1 cellular context compared by ENCODE assay signal in the genomic region with DNA sequence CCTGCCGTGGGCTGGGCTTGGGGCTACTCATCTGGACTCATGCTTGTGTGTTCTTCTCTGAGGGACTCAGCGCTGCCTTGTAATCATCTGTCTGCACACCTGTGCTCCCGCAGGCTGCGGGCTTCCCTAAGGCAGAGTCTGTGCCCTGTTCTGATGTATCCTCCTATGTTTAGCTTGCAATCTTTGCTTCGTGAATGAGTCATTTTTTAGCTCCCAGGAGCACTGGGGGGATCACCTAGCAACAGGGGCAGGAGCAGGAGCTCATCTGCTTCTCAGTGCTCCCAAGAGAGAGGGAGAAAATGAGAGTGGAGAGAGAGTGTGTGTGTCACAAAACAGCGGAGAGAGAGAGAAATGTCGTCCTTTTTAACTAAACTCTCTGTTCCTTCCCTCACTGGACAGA.
TF ChIP-seq lines count a peak whose summit lies in the region.

No MANE protein-coding gene starts in this region.

TF ChIP-seq in IMR-90, 13 proteins besides CTCF, POLR2A, EP300 and RAD21 (continued from another document):
- TF ChIP-seq, protein P1, sequence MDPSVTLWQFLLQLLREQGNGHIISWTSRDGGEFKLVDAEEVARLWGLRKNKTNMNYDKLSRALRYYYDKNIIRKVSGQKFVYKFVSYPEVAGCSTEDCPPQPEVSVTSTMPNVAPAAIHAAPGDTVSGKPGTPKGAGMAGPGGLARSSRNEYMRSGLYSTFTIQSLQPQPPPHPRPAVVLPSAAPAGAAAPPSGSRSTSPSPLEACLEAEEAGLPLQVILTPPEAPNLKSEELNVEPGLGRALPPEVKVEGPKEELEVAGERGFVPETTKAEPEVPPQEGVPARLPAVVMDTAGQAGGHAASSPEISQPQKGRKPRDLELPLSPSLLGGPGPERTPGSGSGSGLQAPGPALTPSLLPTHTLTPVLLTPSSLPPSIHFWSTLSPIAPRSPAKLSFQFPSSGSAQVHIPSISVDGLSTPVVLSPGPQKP (IDR thresholded peaks at IDR 0.05; ENCODE audit: borderline replicate concordance, low read depth, low read length): no peak
- TF ChIP-seq CEBPB (IDR thresholded peaks at IDR 0.05; ENCODE audit: low read depth, low read length): no peak
